In the genomic region with DNA sequence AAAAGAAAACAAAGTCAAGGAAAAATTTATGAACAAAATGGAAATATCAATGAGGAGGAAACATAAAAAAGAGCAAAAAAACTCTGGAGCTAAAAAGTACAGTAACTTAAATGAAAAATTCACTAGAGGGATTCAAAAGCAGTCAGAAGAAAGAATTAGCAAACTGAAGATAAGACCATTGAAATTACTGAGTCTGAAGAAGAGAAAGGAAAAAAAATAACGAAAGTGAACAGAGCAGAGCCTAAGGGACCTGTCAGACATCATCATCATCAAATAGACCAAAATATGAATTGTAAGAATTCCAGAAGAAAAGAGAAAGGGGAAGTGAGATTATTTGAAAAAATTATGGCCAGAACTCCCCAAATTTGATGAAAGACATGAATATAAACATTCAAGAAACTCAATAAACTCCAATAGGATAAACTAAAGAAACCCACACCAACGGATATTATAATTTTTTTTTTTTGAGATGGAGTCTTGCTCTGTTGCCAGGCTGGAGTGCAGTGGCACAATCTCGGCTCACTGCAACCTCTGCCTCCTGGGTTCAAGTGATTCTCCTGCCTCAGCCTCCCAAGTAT, we compare ENCODE assay signal across 37 cellular contexts. TPM values are rescaled to one million over a fixed set of nuclear protein-coding genes. Genes with fewer than 3 reads are reported as not detected.
DNase-seq lines count a peak whose midpoint lies in the region; ATAC-seq, FAIRE-seq and TF ChIP-seq lines count a peak whose summit lies in the region.
"Had no signal": no experiment of that assay in that cellular context is flagged by ENCODE, and none has a peak within 500 bp of the region (broad histone marks: within the 10 kb centered on the region; RNA-seq: fewer than 3 reads in every experiment).

No MANE protein-coding gene starts in this region.

- peaks cover 6 to 32% of the 10 kb centered on the region in 2 experiments; a peak in 4 of 5 replicates for H3K27me3 ChIP-seq in K562 (ENCODE audit: control insufficient read depth in 2 of 2, insufficient read depth in 2 of 2, low read length in 2 of 2)
- H3K27me3 ChIP-seq: BLaER1; BLaER1 treated with 17β-estradiol and CSF1 and Interleukin-3, amounts not matched to agents 10 nM and 100 nM had no signal

- no peak overlapping the region for H2AFZ ChIP-seq in K562 (ENCODE audit: low read depth, low read length)

- WGBS in K562 (ENCODE audit: insufficient coverage, low coverage, missing lambda C conversion rate), result 0% methylated on average over 3 of the region's 3 CpGs

- intact Hi-C loops in K562 (cut with micrococcal nuclease), result no loop called here

- no peak for FAIRE-seq in K562 (lab: Jason Lieb, UNC)
- FAIRE-seq: A204.1, A549, D721Med had no signal

- DNase-seq in K562 (ENCODE audit: extremely low read depth in 1 of 4, low spot score in 3 of 4), result no peak
- no peak for DNase-seq in activated T-cell treated with anti-CD3 and anti-CD28 coated beads, Interleukin-2, amount 50 U/mL, for 4 hours
- DNase-seq: 8988T; ACHN; AML-193; BE2C; C1 segment of cervical spinal cord; Caco-2; Calu3; CD4-positive, alpha-beta memory T cell; CD4-positive, alpha-beta T cell; CD4-positive, CD25-positive, alpha-beta regulatory T cell; CD8-positive, alpha-beta memory T cell; CD8-positive, alpha-beta T cell; COR-L47; DMS 273 treated with DMSO at 0.1 percent for 48 hours; DMS153; DMS53; DMS79; DMS79 treated with DMSO at 0.1 percent for 48 hours; DND-41; EL had no signal

- H3K36me3 ChIP-seq in HEK293 (ENCODE audit: control insufficient read depth in 2 of 2, insufficient read depth in 1 of 2, low read length in 2 of 2), result no peaks in the 10 kb centered on the region
- H3K36me3 ChIP-seq in K562 (ENCODE audit: control insufficient read depth, insufficient read depth, low read length), result no peaks in the 10 kb centered on the region
- H3K36me3 ChIP-seq: BE2C; BLaER1; BLaER1 treated with 17β-estradiol and CSF1 and Interleukin-3, amounts not matched to agents 10 nM and 100 nM had no signal

- TF ChIP-seq CTCF in HEK293 (tag by site-specific recombination; IDR thresholded peaks at IDR 0.05), result no peak
- no peak for TF ChIP-seq CTCF in K562 (IDR thresholded peaks at IDR 0.05 in 2 of 3, conservative IDR thresholded peaks at IDR 0.05 in 1 of 3; ENCODE audit: insufficient read depth in 2 of 3, low read depth in 1 of 3, low read length in 3 of 3)

- no peak for TF ChIP-seq EP300 in K562 (IDR thresholded peaks at IDR 0.05; ENCODE audit: low read length)

- peaks cover 6% of the 10 kb centered on the region for H3K27me3 Mint-ChIP-seq in activated T-cell treated with anti-CD3 and anti-CD28 coated beads, Interleukin-2, amount 50 U/mL, for 4 hours (ENCODE audit: low read depth)
- H3K27me3 Mint-ChIP-seq: CD4-positive, alpha-beta T cell had no signal

- no peak for ATAC-seq in K562
- ATAC-seq in GM21367 (IDR thresholded peaks at IDR 0.05; ENCODE audit: unreplicated experiment), result no peak
- no peak for ATAC-seq in activated T-cell treated with anti-CD3 and anti-CD28 coated beads, Interleukin-2, amount 50 U/mL, for 4 hours
- ATAC-seq: A549; CD8-positive, alpha-beta T cell had no signal

- no peak for TF ChIP-seq POLR2A in K562 (conservative IDR thresholded peaks at IDR 0.05)

- H3K4me1 Mint-ChIP-seq in activated T-cell treated with anti-CD3 and anti-CD28 coated beads, Interleukin-2, amount 50 U/mL, for 4 hours (ENCODE audit: low read depth), result no peaks in the 10 kb centered on the region
- H3K4me1 Mint-ChIP-seq: B cell; CD14-positive monocyte; CD4-positive, alpha-beta memory T cell; CD4-positive, CD25-positive, alpha-beta regulatory T cell; CD8-positive, alpha-beta memory T cell had no signal

- POLR2A ChIA-PET in HEK293 (lab: Yijun Ruan, JAX) (no interaction called here), K562 (lab: Yijun Ruan, JAX) (no interaction called here)

- no peaks in the 10 kb centered on the region for H3K9me1 ChIP-seq in K562 (ENCODE audit: control insufficient read depth, insufficient read depth, low read length)

- no peak overlapping the region for H3K4me3 Mint-ChIP-seq in activated T-cell treated with anti-CD3 and anti-CD28 coated beads, Interleukin-2, amount 50 U/mL, for 4 hours
- H3K4me3 Mint-ChIP-seq: B cell; CD14-positive monocyte; CD4-positive, alpha-beta memory T cell; CD4-positive, alpha-beta T cell; CD4-positive, CD25-positive, alpha-beta regulatory T cell; CD8-positive, alpha-beta T cell had no signal

- in situ Hi-C loops in K562 (cut with MboI), result no loop called here

- H3K4me1 ChIP-seq in HEK293 (ENCODE audit: control insufficient read depth, insufficient read depth, low read length) (no peaks in the 10 kb centered on the region), K562 (replicated peaks in 1 of 2; ENCODE audit: control insufficient read depth in 2 of 2, insufficient read depth in 2 of 2, low read length in 2 of 2) (peaks cover 0 to 6% of the 10 kb centered on the region in 2 experiments; a peak in 2 of 5 replicates)
- H3K4me1 ChIP-seq: A549; BE2C; BLaER1; BLaER1 treated with 17β-estradiol and CSF1 and Interleukin-3, amounts not matched to agents 10 nM and 100 nM; Caco-2 had no signal

- no TSS peak for BruUV-seq in K562 (replicated peaks; lab: Mats Ljungman, UMichigan)

- H4K20me1 ChIP-seq in K562 (replicated peaks; ENCODE audit: control insufficient read depth, insufficient read depth, low read length), result no peaks in the 10 kb centered on the region
- H4K20me1 ChIP-seq: BLaER1; BLaER1 treated with 17β-estradiol and CSF1 and Interleukin-3, amounts not matched to agents 10 nM and 100 nM had no signal

- H3K9me3 ChIP-seq in HEK293 (ENCODE audit: control insufficient read depth, insufficient read depth, low read depth, low read length), result no peaks in the 10 kb centered on the region
- H3K9me3 ChIP-seq in K562 (replicated peaks; ENCODE audit: control insufficient read depth, insufficient read depth, low read depth, low read length), result peaks cover 5% of the 10 kb centered on the region; the same call in 1 of the 2 replicates
- H3K9me3 ChIP-seq: BE2C had no signal

- H3K9ac ChIP-seq in K562 (ENCODE audit: insufficient read depth in 1 of 2, low read depth in 2 of 2, low read length in 2 of 2), result no peak overlapping the region
- H3K9ac ChIP-seq: BLaER1; BLaER1 treated with 17β-estradiol and CSF1 and Interleukin-3, amounts not matched to agents 10 nM and 100 nM had no signal

- H3K79me2 ChIP-seq in K562 (ENCODE audit: control insufficient read depth, insufficient read depth, low read length), result no peaks in the 10 kb centered on the region

- no peak overlapping the region for H3K4me3 ChIP-seq in HEK293 (ENCODE audit: low read depth, low read length)
- H3K4me3 ChIP-seq in K562, result no peak overlapping the region
- H3K4me3 ChIP-seq: A549; BLaER1; BLaER1 treated with 17β-estradiol and CSF1 and Interleukin-3, amounts not matched to agents 10 nM and 100 nM had no signal

- peaks cover 3% of the 10 kb centered on the region for H3K36me3 Mint-ChIP-seq in activated T-cell treated with anti-CD3 and anti-CD28 coated beads, Interleukin-2, amount 50 U/mL, for 4 hours (ENCODE audit: insufficient read depth)
- H3K36me3 Mint-ChIP-seq: CD14-positive monocyte had no signal

- CTCF ChIA-PET in HEK293 (lab: Yijun Ruan, JAX) (interaction anchor here (2.7 kb wide), 1 partner anchor 11 kb away, joined by 11 read pairs; no protein-coding TSS in a partner anchor), K562 (lab: Yijun Ruan, JAX; ENCODE audit: low intra/inter-chr PET ratio) (no interaction called here)

- TF ChIP-seq RAD21 in K562 (CRISPR knock-in tag; conservative IDR thresholded peaks at IDR 0.05 in 1 of 2, IDR thresholded peaks at IDR 0.05 in 1 of 2), result no peak

- peaks cover 16% of the 10 kb centered on the region for H3K9me3 Mint-ChIP-seq in activated T-cell treated with anti-CD3 and anti-CD28 coated beads, Interleukin-2, amount 50 U/mL, for 4 hours

- H3K27ac ChIP-seq in HEK293 (ENCODE audit: extremely low read depth, low read depth, low read length), result no peak overlapping the region
- no peak overlapping the region for H3K27ac ChIP-seq in K562 (ENCODE audit: extremely low read depth, low read depth, low read length)
- H3K27ac ChIP-seq: 22Rv1; A549; BLaER1; BLaER1 treated with 17β-estradiol and CSF1 and Interleukin-3, amounts not matched to agents 10 nM and 100 nM; C4-2B had no signal

- no peak overlapping the region for H3K4me2 ChIP-seq in K562 (ENCODE audit: insufficient read depth, low read length)
- H3K4me2 ChIP-seq: A549; BLaER1; BLaER1 treated with 17β-estradiol and CSF1 and Interleukin-3, amounts not matched to agents 10 nM and 100 nM had no signal

RNA-seq across cellular contexts. Expression of a gene that starts 16.2 kb away (rescaled TPM):
- 0.26 and 0.81 TPM in 2 replicates for total RNA-seq in K562 (2011; cell fraction: chromatin; rRNA removed; ENCODE audit: low replicate concordance)
- 0.33 and 0.39 TPM in 2 replicates for total RNA-seq in K562 (2011; cell fraction: nucleolus; rRNA removed)
- total RNA-seq in K562 (2011; cell fraction: nucleoplasm; rRNA removed), result 0.15 and 0.37 TPM in 2 replicates
- total RNA-seq in K562 (2014; rRNA removed) (0.18 TPM in 1 of 2 replicates, not detected in the other), K562 (2014; rRNA removed; fragmentation: Illumina TruSeq; extraction: Trizol) (not detected in 2 replicates), K562 (2015; rRNA removed; fragmentation: Illumina TruSeq; extraction: Trizol) (not detected in 2 replicates), K562 (2021) (0.02 and 0.07 TPM in 2 replicates)
- polyA plus RNA-seq in K562 (2011; rRNA removed) (0.08 and 0.14 TPM in 2 replicates), K562 (2014; fragmentation: Illumina TruSeq; extraction: Trizol) (0.01 and 0.06 TPM in 2 replicates), K562 (2014; fragmentation: Nextera tagmentation; extraction: Ambion mirVana) (not detected), K562 (2014; rRNA removed) (0.07 TPM in 1 of 2 replicates, not detected in the other)
- polyA plus RNA-seq in K562 (2011; cell fraction: cytosol; rRNA removed), result 0.10 and 0.18 TPM in 2 replicates
- polyA plus RNA-seq in K562 (2011; cell fraction: nucleus; rRNA removed), result 0.74 and 1.1 TPM in 2 replicates
- 0.08 and 0.11 TPM in 2 replicates for polyA plus RNA-seq in K562 (2012)
- polyA minus RNA-seq in K562 (2011; rRNA and poly(A)+ RNA removed), result 0.06 and 0.11 TPM in 2 replicates
- not detected in 2 replicates for polyA minus RNA-seq in K562 (2011; cell fraction: cytosol; rRNA and poly(A)+ RNA removed)
- 0.13 and 0.44 TPM in 2 replicates for polyA minus RNA-seq in K562 (2011; cell fraction: nucleus; rRNA and poly(A)+ RNA removed)
- total RNA-seq in activated T-cell treated with anti-CD3 and anti-CD28 coated beads, Interleukin-2, amount 50 U/mL, for 4 hours, result under 1 TPM in 1 of 3 donors, not detected in 2; 0.03 TPM
- total RNA-seq: A172; A673; B cell; CD8-positive, alpha-beta memory T cell; Daoy had no signal
- polyA plus RNA-seq: BJ; CD14-positive monocyte; CD4-positive, alpha-beta memory T cell; CD8-positive, alpha-beta memory T cell had no signal

RNA-seq across cellular contexts. Expression of a gene that starts 34.4 kb away (rescaled TPM):
- 63.6 and 73.8 TPM in 2 replicates for total RNA-seq in K562 (2011; cell fraction: chromatin; rRNA removed; ENCODE audit: low replicate concordance)
- total RNA-seq in K562 (2011; cell fraction: nucleolus; rRNA removed), result 37.4 and 47.0 TPM in 2 replicates
- 50.4 and 63.1 TPM in 2 replicates for total RNA-seq in K562 (2011; cell fraction: nucleoplasm; rRNA removed)
- total RNA-seq in K562 (2014; rRNA removed) (38.9 and 44.2 TPM in 2 replicates), K562 (2014; rRNA removed; fragmentation: Illumina TruSeq; extraction: Trizol) (34.1 and 34.5 TPM in 2 replicates), K562 (2015; rRNA removed; fragmentation: Illumina TruSeq; extraction: Trizol) (32.2 and 36.5 TPM in 2 replicates), K562 (2021) (64.2 and 67.5 TPM in 2 replicates)
- polyA plus RNA-seq in K562 (2011; rRNA removed) (44.1 and 48.8 TPM in 2 replicates), K562 (2014; fragmentation: Illumina TruSeq; extraction: Trizol) (36.6 and 42.6 TPM in 2 replicates), K562 (2014; fragmentation: Nextera tagmentation; extraction: Ambion mirVana) (10 to 100 TPM; 24.8 to 51.1 TPM), K562 (2014; rRNA removed) (33.2 and 37.9 TPM in 2 replicates)
- 31.6 and 43.3 TPM in 2 replicates for polyA plus RNA-seq in K562 (2011; cell fraction: cytosol; rRNA removed)
- 40.4 and 53.9 TPM in 2 replicates for polyA plus RNA-seq in K562 (2011; cell fraction: nucleus; rRNA removed)
- polyA plus RNA-seq in K562 (2012), result 43.7 and 44.4 TPM in 2 replicates
- 87.8 and 95.8 TPM in 2 replicates for polyA minus RNA-seq in K562 (2011; rRNA and poly(A)+ RNA removed)
- polyA minus RNA-seq in K562 (2011; cell fraction: cytosol; rRNA and poly(A)+ RNA removed), result 34.4 and 44.3 TPM in 2 replicates
- 27.1 and 34.5 TPM in 2 replicates for polyA minus RNA-seq in K562 (2011; cell fraction: nucleus; rRNA and poly(A)+ RNA removed)
- 10 to 100 TPM; 68.4 to 80.3 (median 75.7) TPM for total RNA-seq in activated T-cell treated with anti-CD3 and anti-CD28 coated beads, Interleukin-2, amount 50 U/mL, for 4 hours

RNA-seq across cellular contexts. Expression of a gene that starts 48.8 kb away (rescaled TPM):
- total RNA-seq in K562 (2011; cell fraction: chromatin; rRNA removed; ENCODE audit: low replicate concordance), result 104 and 320 TPM in 2 replicates
- total RNA-seq in K562 (2011; cell fraction: nucleolus; rRNA removed), result 229 and 246 TPM in 2 replicates
- total RNA-seq in K562 (2011; cell fraction: nucleoplasm; rRNA removed), result 121 and 141 TPM in 2 replicates
- total RNA-seq in K562 (2014; rRNA removed) (102 and 133 TPM in 2 replicates), K562 (2014; rRNA removed; fragmentation: Illumina TruSeq; extraction: Trizol) (91.2 and 103 TPM in 2 replicates), K562 (2015; rRNA removed; fragmentation: Illumina TruSeq; extraction: Trizol) (89.1 and 90.8 TPM in 2 replicates), K562 (2021) (145 and 155 TPM in 2 replicates)
- polyA plus RNA-seq in K562 (2011; rRNA removed) (110 and 120 TPM in 2 replicates), K562 (2014; fragmentation: Illumina TruSeq; extraction: Trizol) (114 and 133 TPM in 2 replicates), K562 (2014; fragmentation: Nextera tagmentation; extraction: Ambion mirVana) (10 to 100 TPM; 33.0 to 45.2 TPM), K562 (2014; rRNA removed) (96.7 and 109 TPM in 2 replicates)
- 100 and 136 TPM in 2 replicates for polyA plus RNA-seq in K562 (2011; cell fraction: cytosol; rRNA removed)
- 265 and 309 TPM in 2 replicates for polyA plus RNA-seq in K562 (2011; cell fraction: nucleus; rRNA removed)
- 122 and 135 TPM in 2 replicates for polyA plus RNA-seq in K562 (2012)
- 74.9 and 101 TPM in 2 replicates for polyA minus RNA-seq in K562 (2011; rRNA and poly(A)+ RNA removed)
- polyA minus RNA-seq in K562 (2011; cell fraction: cytosol; rRNA and poly(A)+ RNA removed), result 38.9 and 72.1 TPM in 2 replicates
- 84.7 and 97.7 TPM in 2 replicates for polyA minus RNA-seq in K562 (2011; cell fraction: nucleus; rRNA and poly(A)+ RNA removed)
- 100 to 1,000 TPM; 224 to 239 (median 224) TPM for total RNA-seq in activated T-cell treated with anti-CD3 and anti-CD28 coated beads, Interleukin-2, amount 50 U/mL, for 4 hours

RNA-seq across cellular contexts. Expression of a gene that starts 57.1 kb away (rescaled TPM):
- total RNA-seq in K562 (2011; cell fraction: chromatin; rRNA removed; ENCODE audit: low replicate concordance), result 87.6 and 130 TPM in 2 replicates
- 122 and 140 TPM in 2 replicates for total RNA-seq in K562 (2011; cell fraction: nucleolus; rRNA removed)
- total RNA-seq in K562 (2011; cell fraction: nucleoplasm; rRNA removed), result 150 and 206 TPM in 2 replicates
- total RNA-seq in K562 (2014; rRNA removed), result 40.0 and 53.8 TPM in 2 replicates
- 40.6 and 42.1 TPM in 2 replicates for total RNA-seq in K562 (2014; rRNA removed; fragmentation: Illumina TruSeq; extraction: Trizol)
- 43.8 and 44.3 TPM in 2 replicates for total RNA-seq in K562 (2015; rRNA removed; fragmentation: Illumina TruSeq; extraction: Trizol)
- 44.5 and 44.6 TPM in 2 replicates for total RNA-seq in K562 (2021)
- 64.0 and 75.5 TPM in 2 replicates for polyA plus RNA-seq in K562 (2011; rRNA removed)
- polyA plus RNA-seq in K562 (2011; cell fraction: cytosol; rRNA removed), result 83.9 and 104 TPM in 2 replicates
- 84.1 and 90.2 TPM in 2 replicates for polyA plus RNA-seq in K562 (2011; cell fraction: nucleus; rRNA removed)
- polyA plus RNA-seq in K562 (2012), result 39.4 and 67.4 TPM in 2 replicates
- 40.5 and 44.2 TPM in 2 replicates for polyA plus RNA-seq in K562 (2014; fragmentation: Illumina TruSeq; extraction: Trizol)
- polyA plus RNA-seq in K562 (2014; fragmentation: Nextera tagmentation; extraction: Ambion mirVana), result 10 to 100 TPM; 20.3 to 23.1 TPM
- 55.3 and 56.4 TPM in 2 replicates for polyA plus RNA-seq in K562 (2014; rRNA removed)
- polyA minus RNA-seq in K562 (2011; rRNA and poly(A)+ RNA removed), result 49.9 and 50.1 TPM in 2 replicates
- 32.8 and 44.1 TPM in 2 replicates for polyA minus RNA-seq in K562 (2011; cell fraction: cytosol; rRNA and poly(A)+ RNA removed)
- polyA minus RNA-seq in K562 (2011; cell fraction: nucleus; rRNA and poly(A)+ RNA removed), result 32.0 and 44.2 TPM in 2 replicates
- 10 to 100 TPM; 71.3 to 79.4 (median 71.4) TPM for total RNA-seq in activated T-cell treated with anti-CD3 and anti-CD28 coated beads, Interleukin-2, amount 50 U/mL, for 4 hours
